In genomic region chr1:233410906-233411305, GRCh38 we compare ENCODE assay signal across 19 cellular contexts.
DNase-seq lines count a peak whose midpoint lies in the region; ATAC-seq and TF ChIP-seq lines count a peak whose summit lies in the region.
"Had no signal": no experiment of that assay in that cellular context is flagged by ENCODE, and none has a peak within 500 bp of the region (broad histone marks: within the 10 kb centered on the region; RNA-seq: fewer than 3 reads in every experiment).

No MANE protein-coding gene starts in this region.

- no peaks in the 10 kb centered on the region for H3K27me3 ChIP-seq in breast epithelium
- no peaks in the 10 kb centered on the region for H3K27me3 ChIP-seq in PC-3 (ENCODE audit: low read length)
- H3K27me3 ChIP-seq: BLaER1 treated with 17β-estradiol and CSF1 and Interleukin-3, amounts not matched to agents 10 nM and 100 nM had no signal

- no peak overlapping the region for H3K4me2 ChIP-seq in PC-3 (ENCODE audit: low read length)
- H3K4me2 ChIP-seq: A549; BLaER1 treated with 17β-estradiol and CSF1 and Interleukin-3, amounts not matched to agents 10 nM and 100 nM had no signal

- H3K9me3 Mint-ChIP-seq in MCF 10A (ENCODE audit: unreplicated experiment): peaks cover 14% of the 10 kb centered on the region
- peaks cover 5% of the 10 kb centered on the region for H3K9me3 Mint-ChIP-seq in activated CD8-positive, alpha-beta T cell treated with anti-CD3 and anti-CD28 coated beads, Interleukin-2, amount 10 ng/mL, durations not matched to agents 7 days and 5 days (ENCODE audit: insufficient read depth)

- H3K36me3 Mint-ChIP-seq in MCF 10A (ENCODE audit: insufficient read depth, unreplicated experiment): no peaks in the 10 kb centered on the region
- H3K36me3 Mint-ChIP-seq in activated CD8-positive, alpha-beta T cell treated with anti-CD3 and anti-CD28 coated beads, Interleukin-2, amount 10 ng/mL, durations not matched to agents 7 days and 5 days (ENCODE audit: low read depth): peaks cover 4% of the 10 kb centered on the region
- H3K36me3 Mint-ChIP-seq: CD8-positive, alpha-beta T cell had no signal

- H3K9me3 ChIP-seq in breast epithelium: no peaks in the 10 kb centered on the region
- no peaks in the 10 kb centered on the region for H3K9me3 ChIP-seq in PC-3 (ENCODE audit: low read length)
- H3K9me3 ChIP-seq: A549, Caco-2 had no signal

- ATAC-seq in PC-3 (no peak), esophagus mucosa (peak; percentile 18)
- no peak for ATAC-seq in activated CD8-positive, alpha-beta T cell treated with anti-CD3 and anti-CD28 coated beads, Interleukin-2, amount 10 ng/mL, durations not matched to agents 7 days and 5 days
- ATAC-seq: A549; CD8-positive, alpha-beta T cell had no signal

- no peak overlapping the region for H2AFZ ChIP-seq in PC-3 (ENCODE audit: low read length)

- no peak for TF ChIP-seq CTCF in MCF 10A (IDR thresholded peaks at IDR 0.05; ENCODE audit: unreplicated experiment)
- no peak for TF ChIP-seq CTCF in breast epithelium (IDR thresholded peaks at IDR 0.05)
- TF ChIP-seq CTCF in PC-3 (conservative IDR thresholded peaks at IDR 0.05; ENCODE audit: low read depth, low read length): no peak

- no peaks in the 10 kb centered on the region for H3K79me2 ChIP-seq in PC-3 (ENCODE audit: low read length)

- H3K27ac ChIP-seq in breast epithelium (no peak overlapping the region), PC-3 (ENCODE audit: low read length) (no peak overlapping the region)
- H3K27ac ChIP-seq: 22Rv1; A549; BLaER1 treated with 17β-estradiol and CSF1 and Interleukin-3, amounts not matched to agents 10 nM and 100 nM; C4-2B had no signal

- CTCF ChIA-PET in MCF 10A (lab: Yijun Ruan, JAX) (interaction anchor here (0.6 to 5.1 kb wide), 10 partner anchors 15 to 802 kb away, joined by 3 to 19 read pairs (median 4); no protein-coding TSS in a partner anchor), PC-3 (lab: Charles Lee) (no interaction called here)
- CTCF ChIA-PET in activated CD8-positive, alpha-beta T cell treated with anti-CD3 and anti-CD28 coated beads, Interleukin-2, amount 10 ng/mL, durations not matched to agents 7 days and 5 days (lab: Charles Lee): interaction anchor here (1.2 kb wide), 1 partner anchor 30 kb away, joined by 4 read pairs; no protein-coding TSS in a partner anchor

- H3F3A ChIP-seq in PC-3 (ENCODE audit: low read length, unreplicated experiment): no peaks in the 10 kb centered on the region

- H3K27ac Mint-ChIP-seq in MCF 10A (ENCODE audit: low read depth, unreplicated experiment): no peak overlapping the region
- no peak overlapping the region for H3K27ac Mint-ChIP-seq in activated CD8-positive, alpha-beta T cell treated with anti-CD3 and anti-CD28 coated beads, Interleukin-2, amount 10 ng/mL, durations not matched to agents 7 days and 5 days
- H3K27ac Mint-ChIP-seq: B cell; CD4-positive, alpha-beta T cell; CD8-positive, alpha-beta T cell had no signal

- TF ChIP-seq POLR2A in breast epithelium (IDR thresholded peaks at IDR 0.05): no peak

- no peaks in the 10 kb centered on the region for H3K4me1 ChIP-seq in breast epithelium
- no peaks in the 10 kb centered on the region for H3K4me1 ChIP-seq in PC-3 (ENCODE audit: insufficient read depth, low read length)
- H3K4me1 ChIP-seq: A549, Caco-2 had no signal

- H3K9ac ChIP-seq in PC-3 (ENCODE audit: low read length): no peak overlapping the region
- H3K9ac ChIP-seq: BLaER1 treated with 17β-estradiol and CSF1 and Interleukin-3, amounts not matched to agents 10 nM and 100 nM had no signal

- no peak overlapping the region for H3K4me3 Mint-ChIP-seq in MCF 10A (ENCODE audit: unreplicated experiment)
- no peak overlapping the region for H3K4me3 Mint-ChIP-seq in activated CD8-positive, alpha-beta T cell treated with anti-CD3 and anti-CD28 coated beads, Interleukin-2, amount 10 ng/mL, durations not matched to agents 7 days and 5 days
- H3K4me3 Mint-ChIP-seq: B cell; CD4-positive, alpha-beta T cell; CD8-positive, alpha-beta T cell had no signal

- POLR2A ChIA-PET in MCF 10A (lab: Yijun Ruan, JAX): interaction anchor here (0.9 kb wide), 1 partner anchor 10 kb away, joined by 3 read pairs; no protein-coding TSS in a partner anchor
- POLR2A ChIA-PET in PC-3 (lab: Charles Lee; ENCODE audit: unreplicated experiment): no interaction called here
- POLR2A ChIA-PET in activated CD8-positive, alpha-beta T cell treated with anti-CD3 and anti-CD28 coated beads, Interleukin-2, amount 10 ng/mL, durations not matched to agents 7 days and 5 days (lab: Charles Lee): no interaction called here

- BruUV-seq in MCF 10A (replicated peaks; lab: Mats Ljungman, UMichigan): no TSS peak
- BruUV-seq in PC-3 (replicated peaks; lab: Mats Ljungman, UMichigan): no TSS peak

- intact Hi-C loops in MCF 10A (cut with micrococcal nuclease): no loop called here
- intact Hi-C loops in breast epithelium (cut with DNase I; ENCODE audit: low total_unique reads): no loop called here
- intact Hi-C loops in PC-3 (cut with micrococcal nuclease): no loop called here

- H4K20me1 ChIP-seq in PC-3 (ENCODE audit: low read length): no peaks in the 10 kb centered on the region
- H4K20me1 ChIP-seq: BLaER1 treated with 17β-estradiol and CSF1 and Interleukin-3, amounts not matched to agents 10 nM and 100 nM had no signal

- H3K4me3 ChIP-seq in breast epithelium: no peak overlapping the region
- H3K4me3 ChIP-seq in PC-3 (ENCODE audit: low read length): no peak overlapping the region
- H3K4me3 ChIP-seq: A549; BLaER1 treated with 17β-estradiol and CSF1 and Interleukin-3, amounts not matched to agents 10 nM and 100 nM had no signal

- H3K36me3 ChIP-seq in breast epithelium: no peaks in the 10 kb centered on the region
- H3K36me3 ChIP-seq in PC-3 (ENCODE audit: low read depth, low read length): no peaks in the 10 kb centered on the region
- H3K36me3 ChIP-seq: BLaER1 treated with 17β-estradiol and CSF1 and Interleukin-3, amounts not matched to agents 10 nM and 100 nM had no signal

- no peaks in the 10 kb centered on the region for H3K27me3 Mint-ChIP-seq in MCF 10A (ENCODE audit: insufficient read depth, unreplicated experiment)
- no peaks in the 10 kb centered on the region for H3K27me3 Mint-ChIP-seq in activated CD8-positive, alpha-beta T cell treated with anti-CD3 and anti-CD28 coated beads, Interleukin-2, amount 10 ng/mL, durations not matched to agents 7 days and 5 days (ENCODE audit: low read depth)

- H3K4me1 Mint-ChIP-seq in MCF 10A (ENCODE audit: insufficient read depth, unreplicated experiment): peaks cover 10% of the 10 kb centered on the region
- peaks cover 16% of the 10 kb centered on the region for H3K4me1 Mint-ChIP-seq in activated CD8-positive, alpha-beta T cell treated with anti-CD3 and anti-CD28 coated beads, Interleukin-2, amount 10 ng/mL, durations not matched to agents 7 days and 5 days (ENCODE audit: low read depth)
- H3K4me1 Mint-ChIP-seq: B cell had no signal

- H3K9me2 ChIP-seq in PC-3 (replicated peaks; ENCODE audit: low read length): no peaks in the 10 kb centered on the region

- peak; percentile 73 for DNase-seq in MCF 10A (ENCODE audit: unreplicated experiment)
- no peak for DNase-seq in breast epithelium (ENCODE audit: low spot score in 2 of 2)
- peak; percentile 23 for DNase-seq in PC-3
- no peak for DNase-seq in activated CD8-positive, alpha-beta T cell treated with anti-CD3 and anti-CD28 coated beads, Interleukin-2, amount 10 ng/mL, durations not matched to agents 7 days and 5 days
- no peak for DNase-seq in activated CD4-positive, CD25-positive, alpha-beta regulatory T cell treated with anti-CD3 and anti-CD28 coated beads, Interleukin-2, amount 50 U/mL, for 72 hours
- no peak for DNase-seq in stimulated activated CD4-positive, alpha-beta T cell treated with anti-CD3 and anti-CD28 coated beads, Interleukin-12 subunit alpha, Interleukin-12 subunit beta, amount 100 ng/mL, for 4 hours
- DNase-seq: AML-193; Caco-2; Calu3; CD4-positive, alpha-beta T cell; CD8-positive, alpha-beta T cell; DMS79 treated with DMSO at 0.1 percent for 48 hours; GF-D8 had no signal

Comparison
In these comparisons a context has a peak if more than half of its experiments do, and no peak if none do; other contexts are left out.
1. DNase-seq: peak in MCF 10A (single experiment) and PC-3 (single experiment); none in breast epithelium (0 of 2), activated CD8-positive, alpha-beta T cell treated with anti-CD3 and anti-CD28 coated beads, Interleukin-2, amount 10 ng/mL, durations not matched to agents 7 days and 5 days (single experiment), activated CD4-positive, CD25-positive, alpha-beta regulatory T cell treated with anti-CD3 and anti-CD28 coated beads, Interleukin-2, amount 50 U/mL, for 72 hours (single experiment) and stimulated activated CD4-positive, alpha-beta T cell treated with anti-CD3 and anti-CD28 coated beads, Interleukin-12 subunit alpha, Interleukin-12 subunit beta, amount 100 ng/mL, for 4 hours (single experiment).